In genomic region chr10:102241037-102241443, GRCh38 we compare ENCODE assay signal across 8 cellular contexts. TPM values are rescaled to one million over a fixed set of nuclear protein-coding genes. Genes with fewer than 3 reads are reported as not detected.
DNase-seq lines count a peak whose midpoint lies in the region; ATAC-seq and TF ChIP-seq lines count a peak whose summit lies in the region.

No MANE protein-coding gene starts in this region.

- TF ChIP-seq CTCF in HEK293 (tag by site-specific recombination; IDR thresholded peaks at IDR 0.05), result no peak

- no peaks in the 10 kb centered on the region for H3K9me3 Mint-ChIP-seq in activated naive CD8-positive, alpha-beta T cell treated with anti-CD3 and anti-CD28 coated beads for 36 hours
- no peaks in the 10 kb centered on the region for H3K9me3 Mint-ChIP-seq in stimulated activated effector memory CD8-positive, alpha-beta T cell treated with anti-CD3 and anti-CD28 coated beads, Interleukin-12 subunit alpha, Interleukin-12 subunit beta, amount 100 ng/mL, for 72 hours

- H3K4me1 Mint-ChIP-seq in activated naive CD8-positive, alpha-beta T cell treated with anti-CD3 and anti-CD28 coated beads for 36 hours, result peaks cover 14% of the 10 kb centered on the region
- H3K4me1 Mint-ChIP-seq in stimulated activated effector memory CD8-positive, alpha-beta T cell treated with anti-CD3 and anti-CD28 coated beads, Interleukin-12 subunit alpha, Interleukin-12 subunit beta, amount 100 ng/mL, for 72 hours, result peaks cover 24% of the 10 kb centered on the region

- no peak overlapping the region for H3K27ac ChIP-seq in HEK293 (ENCODE audit: extremely low read depth, low read depth, low read length)

- H3K27me3 Mint-ChIP-seq in activated naive CD8-positive, alpha-beta T cell treated with anti-CD3 and anti-CD28 coated beads for 36 hours, result peaks cover 40% of the 10 kb centered on the region

- no peaks in the 10 kb centered on the region for H3K9me3 ChIP-seq in HEK293 (ENCODE audit: control insufficient read depth, insufficient read depth, low read depth, low read length)

- H3K27ac Mint-ChIP-seq in activated naive CD8-positive, alpha-beta T cell treated with anti-CD3 and anti-CD28 coated beads for 36 hours, result no peak overlapping the region
- no peak overlapping the region for H3K27ac Mint-ChIP-seq in stimulated activated effector memory CD8-positive, alpha-beta T cell treated with anti-CD3 and anti-CD28 coated beads, Interleukin-12 subunit alpha, Interleukin-12 subunit beta, amount 100 ng/mL, for 72 hours

- CTCF ChIA-PET in HEK293 (lab: Yijun Ruan, JAX), result interaction anchor here (0.8 to 17.5 kb wide), 3 partner anchors 10 to 110 kb away, joined by 5 to 531 read pairs (median 31); no protein-coding TSS in a partner anchor

- H3K4me3 ChIP-seq in HEK293 (ENCODE audit: low read depth, low read length), result peak overlapping the region; percentile 18
- H3K4me3 ChIP-seq in iPS-11a (ENCODE audit: low read depth, low read length), result peak overlapping the region; percentile 31

- H3K36me3 Mint-ChIP-seq in activated naive CD8-positive, alpha-beta T cell treated with anti-CD3 and anti-CD28 coated beads for 36 hours, result no peaks in the 10 kb centered on the region
- peaks cover 6% of the 10 kb centered on the region for H3K36me3 Mint-ChIP-seq in stimulated activated effector memory CD8-positive, alpha-beta T cell treated with anti-CD3 and anti-CD28 coated beads, Interleukin-12 subunit alpha, Interleukin-12 subunit beta, amount 100 ng/mL, for 72 hours

- H3K4me1 ChIP-seq in HEK293 (ENCODE audit: control insufficient read depth, insufficient read depth, low read length), result no peaks in the 10 kb centered on the region; the same call in 1 of the 2 replicates

- H3K36me3 ChIP-seq in HEK293 (ENCODE audit: control insufficient read depth in 2 of 2, insufficient read depth in 1 of 2, low read length in 2 of 2), result no peaks in the 10 kb centered on the region

- DNase-seq in activated naive CD8-positive, alpha-beta T cell treated with anti-CD3 and anti-CD28 coated beads for 36 hours, result no peak
- no peak for DNase-seq in stimulated activated effector memory CD8-positive, alpha-beta T cell treated with anti-CD3 and anti-CD28 coated beads, Interleukin-12 subunit alpha, Interleukin-12 subunit beta, amount 100 ng/mL, for 72 hours (ENCODE audit: low spot score in 2 of 2)
- no peak for DNase-seq in activated gamma-delta T cell treated with Interleukin-2 at 50 U/mL for 16 hours
- DNase-seq in GM03348 (ENCODE audit: low spot score), result no peak
- DNase-seq in NCI-H1048 (lab: John Stamatoyannopoulos, UW), result no peak

- H3K4me3 Mint-ChIP-seq in activated naive CD8-positive, alpha-beta T cell treated with anti-CD3 and anti-CD28 coated beads for 36 hours, result peak overlapping the region; percentile 48
- H3K4me3 Mint-ChIP-seq in stimulated activated effector memory CD8-positive, alpha-beta T cell treated with anti-CD3 and anti-CD28 coated beads, Interleukin-12 subunit alpha, Interleukin-12 subunit beta, amount 100 ng/mL, for 72 hours, result peak overlapping the region; percentile 70

- POLR2A ChIA-PET in HEK293 (lab: Yijun Ruan, JAX), result interaction anchor here (1.2 to 1.7 kb wide), 3 partner anchors 10 to 71 kb away, joined by 3 to 9 read pairs (median 4); no protein-coding TSS in a partner anchor

- no peak for ATAC-seq in stimulated activated effector memory CD8-positive, alpha-beta T cell treated with anti-CD3 and anti-CD28 coated beads, Interleukin-12 subunit alpha, Interleukin-12 subunit beta, amount 100 ng/mL, for 72 hours
- ATAC-seq in HG03135 (IDR thresholded peaks at IDR 0.05; ENCODE audit: unreplicated experiment), result no peak

TF ChIP-seq in HEK293, 187 proteins besides CTCF, POLR2A, EP300 and RAD21:
- TF ChIP-seq, protein P1, sequence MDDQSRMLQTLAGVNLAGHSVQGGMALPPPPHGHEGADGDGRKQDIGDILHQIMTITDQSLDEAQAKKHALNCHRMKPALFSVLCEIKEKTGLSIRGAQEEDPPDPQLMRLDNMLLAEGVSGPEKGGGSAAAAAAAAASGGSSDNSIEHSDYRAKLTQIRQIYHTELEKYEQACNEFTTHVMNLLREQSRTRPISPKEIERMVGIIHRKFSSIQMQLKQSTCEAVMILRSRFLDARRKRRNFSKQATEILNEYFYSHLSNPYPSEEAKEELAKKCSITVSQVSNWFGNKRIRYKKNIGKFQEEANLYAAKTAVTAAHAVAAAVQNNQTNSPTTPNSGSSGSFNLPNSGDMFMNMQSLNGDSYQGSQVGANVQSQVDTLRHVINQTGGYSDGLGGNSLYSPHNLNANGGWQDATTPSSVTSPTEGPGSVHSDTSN (CRISPR knock-in tag; IDR thresholded peaks at IDR 0.05), result no peak
- TF ChIP-seq ZNF132 (tag by site-specific recombination; IDR thresholded peaks at IDR 0.05; ENCODE audit: borderline replicate concordance), result no peak
- TF ChIP-seq ZNF600 (tag by site-specific recombination; IDR thresholded peaks at IDR 0.05), result peak; percentile 20; the same call in 1 of the 2 replicates
- TF ChIP-seq ZBTB17 (tag by site-specific recombination; IDR thresholded peaks at IDR 0.05), result no peak
- TF ChIP-seq ZNF391 (tag by site-specific recombination; IDR thresholded peaks at IDR 0.05; ENCODE audit: borderline replicate concordance, low read depth), result no peak
- no peak for TF ChIP-seq ZNF416 (tag by site-specific recombination; IDR thresholded peaks at IDR 0.05)
- TF ChIP-seq SCRT2 (tag by site-specific recombination; IDR thresholded peaks at IDR 0.05), result peak; percentile 51; the same call in 1 of the 2 replicates
- 0 out of 2 replicates have a peak, but pooled peaks have one; percentile 31 for TF ChIP-seq ZBTB48 (tag by site-specific recombination; IDR thresholded peaks at IDR 0.05)
- peak; percentile 43; the same call in 1 of the 2 replicates for TF ChIP-seq BCL11B (tag by site-specific recombination; IDR thresholded peaks at IDR 0.05; ENCODE audit: low read depth)
- TF ChIP-seq MYNN (tag by site-specific recombination; IDR thresholded peaks at IDR 0.05; ENCODE audit: borderline replicate concordance), result no peak
- 0 out of 2 replicates have a peak, but pooled peaks have one; percentile 59 for TF ChIP-seq GLIS2 (tag by site-specific recombination; IDR thresholded peaks at IDR 0.05)
- TF ChIP-seq YY1 (tag by site-specific recombination; IDR thresholded peaks at IDR 0.05), result no peak

RNA-seq across cellular contexts. Expression of gene PITX3, which starts 0.3 kb away (rescaled TPM):
- total RNA-seq in activated naive CD8-positive, alpha-beta T cell treated with anti-CD3 and anti-CD28 coated beads for 36 hours, result under 1 TPM in 1 of 2 experiments, not detected in 1; 0.31 TPM

RNA-seq across cellular contexts. Expression of gene GBF1, which starts 4.3 kb away (rescaled TPM):
- 10 to 100 TPM; 29.3 to 29.5 TPM for total RNA-seq in activated naive CD8-positive, alpha-beta T cell treated with anti-CD3 and anti-CD28 coated beads for 36 hours

RNA-seq across cellular contexts. Expression of gene ELOVL3, which starts 14.9 kb away (rescaled TPM):
- not detected for total RNA-seq in activated naive CD8-positive, alpha-beta T cell treated with anti-CD3 and anti-CD28 coated beads for 36 hours
